Comparison of ENCODE assay signal across 6 cellular contexts in genomic region chr9:125421156-125421555, GRCh38.
"Had no signal": no experiment of that assay in that cellular context is flagged by ENCODE, and none has a peak within 500 bp of the region (broad histone marks: within the 10 kb centered on the region; RNA-seq: fewer than 3 reads in every experiment).

No MANE protein-coding gene starts in this region.

- DNase-seq: GOT3, H7, KG1 had no signal

- H3K4me3 Mint-ChIP-seq: IgD-negative memory B cell had no signal

- FAIRE-seq: HTR-8/SVneo had no signal

- H3K27me3 Mint-ChIP-seq: IgD-negative memory B cell had no signal

- H3K36me3 ChIP-seq: HAP-1 had no signal

- H3K4me1 ChIP-seq: HAP-1 had no signal

- H3K9me3 Mint-ChIP-seq: IgD-negative memory B cell had no signal

- H3K9me3 ChIP-seq: HAP-1 had no signal

- H3K4me3 ChIP-seq: HAP-1 had no signal
